ENCODE assay signal across 3 cellular contexts in the genomic region with DNA sequence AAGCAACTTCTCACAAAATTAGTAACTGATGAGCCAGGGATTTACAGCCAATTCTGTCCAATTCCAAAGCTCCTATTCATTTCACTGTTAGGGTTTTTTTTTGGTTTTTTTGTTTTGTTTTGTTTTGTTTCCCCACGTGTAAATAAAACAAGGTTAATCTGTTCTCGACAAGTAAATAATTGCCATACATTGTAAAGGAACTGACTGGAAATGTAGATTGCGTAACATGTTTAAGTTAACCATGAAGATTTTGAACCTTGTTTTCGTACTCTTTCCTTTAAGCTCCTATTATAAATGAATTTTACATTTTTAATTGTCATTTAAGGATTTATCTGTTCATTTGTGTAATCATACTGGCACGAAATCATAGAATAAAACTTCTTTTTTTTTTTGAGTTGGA.
TF ChIP-seq lines count a peak whose summit lies in the region.

No MANE protein-coding gene starts in this region.

TF ChIP-seq in HepG2, 621 proteins besides CTCF, POLR2A, EP300 and RAD21:
- TF ChIP-seq NFYC (CRISPR knock-in tag; IDR thresholded peaks at IDR 0.05) (no peak), CEBPG (CRISPR knock-in tag; IDR thresholded peaks at IDR 0.05) (0 out of 2 replicates have a peak, but pooled peaks have one; percentile 41), ZNF780A (CRISPR knock-in tag; IDR thresholded peaks at IDR 0.05) (no peak), SMARCC2 (IDR thresholded peaks at IDR 0.05) (no peak), ZNF766 (CRISPR knock-in tag; IDR thresholded peaks at IDR 0.05; ENCODE audit: borderline replicate concordance) (no peak), CEBPB (IDR thresholded peaks at IDR 0.05; ENCODE audit: borderline replicate concordance, low read depth, low read length) (peak; percentile 84), ZNF34 (CRISPR knock-in tag; IDR thresholded peaks at IDR 0.05; ENCODE audit: borderline replicate concordance) (no peak), EHMT2 (IDR thresholded peaks at IDR 0.05; ENCODE audit: borderline replicate concordance, low read depth, low read length) (no peak), ZBTB7B (CRISPR knock-in tag; IDR thresholded peaks at IDR 0.05) (no peak), NCOR1 (IDR thresholded peaks at IDR 0.05; ENCODE audit: borderline replicate concordance, low read length) (no peak), POLR2G (IDR thresholded peaks at IDR 0.05; ENCODE audit: low read depth, low read length) (no peak)

TF ChIP-seq in IMR-90, 13 proteins besides CTCF, POLR2A, EP300 and RAD21:
- TF ChIP-seq CEBPB (IDR thresholded peaks at IDR 0.05; ENCODE audit: low read depth, low read length) (peak; percentile 90), FOS (IDR thresholded peaks at IDR 0.05; ENCODE audit: low read depth, low read length) (no peak)

TF ChIP-seq in K562, 482 proteins besides CTCF, POLR2A, EP300 and RAD21:
- TF ChIP-seq, protein P1, sequence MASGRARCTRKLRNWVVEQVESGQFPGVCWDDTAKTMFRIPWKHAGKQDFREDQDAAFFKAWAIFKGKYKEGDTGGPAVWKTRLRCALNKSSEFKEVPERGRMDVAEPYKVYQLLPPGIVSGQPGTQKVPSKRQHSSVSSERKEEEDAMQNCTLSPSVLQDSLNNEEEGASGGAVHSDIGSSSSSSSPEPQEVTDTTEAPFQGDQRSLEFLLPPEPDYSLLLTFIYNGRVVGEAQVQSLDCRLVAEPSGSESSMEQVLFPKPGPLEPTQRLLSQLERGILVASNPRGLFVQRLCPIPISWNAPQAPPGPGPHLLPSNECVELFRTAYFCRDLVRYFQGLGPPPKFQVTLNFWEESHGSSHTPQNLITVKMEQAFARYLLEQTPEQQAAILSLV (tag; IDR thresholded peaks at IDR 0.05), result 0 out of 2 replicates have a peak, but pooled peaks have one; percentile 60
- TF ChIP-seq DLX4 (CRISPR knock-in tag; IDR thresholded peaks at IDR 0.05), result no peak
- TF ChIP-seq CEBPB (tag; IDR thresholded peaks at IDR 0.05), result peak; percentile 85
- TF ChIP-seq RERE (CRISPR knock-in tag; IDR thresholded peaks at IDR 0.05; ENCODE audit: borderline replicate concordance), result no peak
- TF ChIP-seq CEBPG (CRISPR knock-in tag; IDR thresholded peaks at IDR 0.05), result no peak
- TF ChIP-seq CEBPG (tag; conservative IDR thresholded peaks at IDR 0.05 in 1 of 2, IDR thresholded peaks at IDR 0.05 in 1 of 2), result peak; percentile 73 to 95
